Comparison of ENCODE assay signal across 8 cellular contexts in the genomic region with DNA sequence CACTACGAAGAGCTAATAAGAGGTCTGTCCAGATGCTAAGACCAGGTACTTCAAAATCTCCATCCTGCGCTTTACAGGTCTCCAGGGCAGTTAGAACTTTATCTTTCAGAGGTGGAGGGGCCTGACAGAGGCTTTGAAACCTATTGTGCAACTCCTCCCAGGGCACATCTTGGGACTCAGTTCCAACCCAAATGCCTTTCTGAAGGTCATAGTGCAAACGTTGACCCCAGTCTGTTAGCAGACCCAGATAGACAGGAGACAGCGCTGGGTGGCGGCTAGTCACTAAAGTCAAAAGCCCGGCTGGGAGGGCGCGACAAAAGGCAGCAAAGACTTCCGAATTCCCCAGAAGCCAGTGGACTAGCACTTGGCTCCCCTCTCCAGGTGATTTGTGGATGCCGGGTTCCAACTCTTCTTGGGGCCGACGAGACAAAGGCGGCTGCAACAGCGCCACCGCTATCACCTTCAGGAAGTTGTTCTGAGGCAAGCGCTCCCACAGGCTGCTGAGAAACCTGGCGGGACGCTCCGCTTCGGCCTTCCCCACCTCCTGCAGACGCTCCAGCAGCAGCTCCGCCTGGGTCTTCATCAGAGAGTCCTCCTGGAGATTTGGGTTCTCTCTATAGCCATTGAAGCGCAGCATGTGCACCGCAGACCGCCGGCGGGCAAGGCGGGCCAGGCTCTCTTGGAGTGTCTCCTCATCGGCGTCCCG. TPM values are rescaled to one million over a fixed set of nuclear protein-coding genes. Genes with fewer than 3 reads are reported as not detected.
DNase-seq lines count a peak whose midpoint lies in the region; ATAC-seq, FAIRE-seq and TF ChIP-seq lines count a peak whose summit lies in the region.

No MANE protein-coding gene starts in this region.

- H3K27ac ChIP-seq in H1 (ENCODE audit: low read depth, low read length): peak overlapping the region; percentile 96
- H3K27ac ChIP-seq in mesodermal cell (ENCODE audit: low read depth, low read length, severe bottlenecking): peak overlapping the region; percentile 82

- WGBS in H1 (ENCODE audit: extremely low coverage in 1 of 2, insufficient coverage in 1 of 2, insufficient read length in 1 of 2, insufficient replicate concordance in 2 of 2, low coverage in 1 of 2, low lambda C conversion rate in 2 of 2, missing lambda C conversion rate in 1 of 2), 2 experiments: 3% methylated on average over 31 of the region's 31 CpGs; no CpG with 5 or more reads in 1 of the 2 experiments
- 4 to 5% methylated on average over 31 of the region's 31 CpGs for WGBS in mesodermal cell (ENCODE audit: insufficient coverage in 2 of 2), 2 experiments

- H4K8ac ChIP-seq in H1 (ENCODE audit: extremely low read depth, insufficient read depth, low read length): peak overlapping the region; percentile 99

- H3K4me3 ChIP-seq in BJ (ENCODE audit: low read depth, low read length): peak overlapping the region; percentile 71
- H3K4me3 ChIP-seq in H1 (ENCODE audit: extremely low read depth in 1 of 4, insufficient read depth in 2 of 4, low read depth in 3 of 4, low read length in 4 of 4): peak overlapping the region; percentile 86 to 91 (median 86)
- H3K4me3 ChIP-seq in mesodermal cell (ENCODE audit: extremely low read depth, insufficient read depth, low read length, poor library complexity, severe bottlenecking): peak overlapping the region; percentile 68

- peaks cover 0 to 4% (median 2%) of the 10 kb centered on the region in 4 experiments; a peak in 1 of 7 replicates for H3K4me1 ChIP-seq in H1 (replicated peaks in 1 of 4; ENCODE audit: control insufficient read depth in 3 of 4, insufficient read depth in 4 of 4, low read length in 3 of 4)
- H3K4me1 ChIP-seq in mesodermal cell (ENCODE audit: control insufficient read depth, insufficient read depth, low read length, poor library complexity, severe bottlenecking): no peaks in the 10 kb centered on the region

- FAIRE-seq in H1 (lab: Jason Lieb, UNC): no peak

- peak overlapping the region; percentile 59 for H2AFZ ChIP-seq in H1 (ENCODE audit: low read length)

- H3K23me2 ChIP-seq in H1 (ENCODE audit: low read depth, low read length): no peaks in the 10 kb centered on the region; the same call in 1 of the 2 replicates

- H4K5ac ChIP-seq in H1 (ENCODE audit: insufficient read length, low read depth, low read length): peak overlapping the region; percentile 96

- TF ChIP-seq CTCF in BJ (IDR thresholded peaks at IDR 0.05; ENCODE audit: insufficient read depth, low read depth, low read length) (peak; percentile 62), H1 (IDR thresholded peaks at IDR 0.05; ENCODE audit: control extremely low read depth in 1 of 3, insufficient read depth in 1 of 3, low read depth in 1 of 3, low read length in 3 of 3) (peak; percentile 40 to 62 (median 60))

- peak; percentile 40 to 44 for TF ChIP-seq RAD21 in H1 (IDR thresholded peaks at IDR 0.05 in 1 of 2, conservative IDR thresholded peaks at IDR 0.05 in 1 of 2; ENCODE audit: low read depth in 2 of 2, low read length in 2 of 2)

- no peak overlapping the region for H3K14ac ChIP-seq in H1 (ENCODE audit: insufficient read length)

- no peak overlapping the region for H2BK15ac ChIP-seq in H1 (ENCODE audit: low read length)

- H3K79me1 ChIP-seq in H1 (ENCODE audit: low read depth, low read length): no peaks in the 10 kb centered on the region

- TF ChIP-seq POLR2A in H1 (IDR thresholded peaks at IDR 0.05; ENCODE audit: control extremely low read depth in 1 of 2, low read depth in 2 of 2, low read length in 2 of 2): 0 out of 3 replicates have a peak, but pooled peaks of 1 of the 2 experiments have one; percentile 40

- H2BK5ac ChIP-seq in H1 (ENCODE audit: low read depth, low read length): peak overlapping the region; percentile 92

- H3K4ac ChIP-seq in H1 (replicated peaks; ENCODE audit: insufficient read length, low read depth, low read length): no peak overlapping the region

- no peak overlapping the region for H2AK5ac ChIP-seq in H1 (ENCODE audit: low read depth, low read length)

- H3K27me3 ChIP-seq in BJ (ENCODE audit: control insufficient read depth, insufficient read depth, low read length) (no peaks in the 10 kb centered on the region), H1 (replicated peaks in 1 of 4; ENCODE audit: control insufficient read depth in 3 of 4, extremely low read depth in 1 of 4, insufficient read depth in 3 of 4, low read length in 3 of 4) (no peaks in the 10 kb centered on the region)

- H2BK120ac ChIP-seq in H1 (replicated peaks; ENCODE audit: low read depth, low read length): no peak overlapping the region

- H4K91ac ChIP-seq in H1 (replicated peaks; ENCODE audit: insufficient read length, low read length): no peak overlapping the region

- H3K9ac ChIP-seq in H1 (replicated peaks in 1 of 4; ENCODE audit: extremely low read depth in 1 of 4, low read depth in 3 of 4, low read length in 3 of 4): peak overlapping the region; percentile 80 to 97 (median 92)

- H3K56ac ChIP-seq in H1 (replicated peaks; ENCODE audit: insufficient read length, low read depth, low read length): peak overlapping the region; percentile 49

- ATAC-seq in GM19035 (IDR thresholded peaks at IDR 0.05; ENCODE audit: unreplicated experiment): peak; percentile 59
- peak; percentile 60 for ATAC-seq in HG03354 (IDR thresholded peaks at IDR 0.05; ENCODE audit: poor library complexity, severe bottlenecking, unreplicated experiment)

- peak overlapping the region; percentile 91 for H3K18ac ChIP-seq in H1 (ENCODE audit: extremely low read depth, low read length)

- H2BK20ac ChIP-seq in H1 (ENCODE audit: low read length): no peak overlapping the region

- DNase-seq in BJ (ENCODE audit: low read depth) (peak; percentile 4), NCI-H345 (lab: John Stamatoyannopoulos, UW) (peak; percentile 84), H1 (ENCODE audit: low read depth in 1 of 2, low spot score in 2 of 2) (peak; percentile 71 to 88)
- DNase-seq in activated CD4-positive, alpha-beta T cell treated with anti-CD3 and anti-CD28 coated beads, Interleukin-2, amount 50 U/mL, for 4 hours: peak; percentile 53 to 57
- DNase-seq in stimulated activated CD8-positive, alpha-beta memory T cell treated with anti-CD3 and anti-CD28 coated beads, Interleukin-2, amount 100 ng/mL, for 48 hours (ENCODE audit: low read depth in 2 of 2): peak; percentile 34 to 42

- H3K36me3 ChIP-seq in BJ (ENCODE audit: control insufficient read depth, insufficient read depth, low read length) (no peaks in the 10 kb centered on the region), H1 (ENCODE audit: control insufficient read depth in 2 of 4, insufficient read depth in 4 of 4, low read length in 3 of 4) (no peaks in the 10 kb centered on the region; a peak in 1 of 8 replicates), mesodermal cell (ENCODE audit: control insufficient read depth, insufficient read depth, low read length) (no peaks in the 10 kb centered on the region)

- no peak overlapping the region for H3K23ac ChIP-seq in H1 (ENCODE audit: insufficient read length)

- TF ChIP-seq EP300 in H1 (IDR thresholded peaks at IDR 0.05; ENCODE audit: borderline replicate concordance in 1 of 2, low read depth in 2 of 2, low read length in 2 of 2): no peak

- no peaks in the 10 kb centered on the region for H4K20me1 ChIP-seq in H1 (replicated peaks in 1 of 2; ENCODE audit: control insufficient read depth in 1 of 2, insufficient read depth in 2 of 2, low read length in 2 of 2)

- peak overlapping the region; percentile 78 to 82 for H3K4me2 ChIP-seq in H1 (ENCODE audit: insufficient read depth in 1 of 2, low read depth in 2 of 2, low read length in 2 of 2)

- POLR2A ChIA-PET in BJ (lab: Charles Lee) (no interaction called here), H1 (lab: Charles Lee; ENCODE audit: partially characterized antibody) (interaction anchor here (0.7 to 1.8 kb wide), 16 partner anchors 8 to 381 kb away, joined by 3 to 15 read pairs (median 4); no protein-coding TSS in a partner anchor)

- CTCF ChIA-PET in BJ (lab: Yijun Ruan, JAX) (no interaction called here), H1 (lab: Charles Lee; ENCODE audit: partially characterized antibody) (interaction anchor here (1.1 to 1.9 kb wide), 7 partner anchors 10 to 204 kb away, joined by 3 to 10 read pairs (median 4); no protein-coding TSS in a partner anchor)

- H3K9me3 ChIP-seq in H1 (ENCODE audit: insufficient read depth in 2 of 2, low read depth in 1 of 2, low read length in 1 of 2): no peaks in the 10 kb centered on the region
- no peaks in the 10 kb centered on the region for H3K9me3 ChIP-seq in mesodermal cell (ENCODE audit: control insufficient read depth, low read length)

- H2BK12ac ChIP-seq in H1 (ENCODE audit: low read depth, low read length): no peak overlapping the region

- H3K79me2 ChIP-seq in H1 (ENCODE audit: control insufficient read depth in 1 of 2, insufficient read depth in 2 of 2, low read length in 2 of 2): peaks cover 0 to 23% of the 10 kb centered on the region in 2 experiments; a peak in 3 of 4 replicates

TF ChIP-seq in H1, 55 proteins besides CTCF, POLR2A, EP300 and RAD21 (continues in another document):
- no peak for TF ChIP-seq POU5F1 (IDR thresholded peaks at IDR 0.05; ENCODE audit: low read depth, low read length)

RNA-seq across cellular contexts. Expression of a gene that starts 0.7 kb away (rescaled TPM):
- polyA plus RNA-seq in BJ (2011; rRNA removed) (4.0 and 4.1 TPM in 2 replicates), H1 (2011; rRNA removed) (10.0 and 11.6 TPM in 2 replicates)
- 2.2 and 3.2 TPM in 2 replicates for polyA minus RNA-seq in BJ (2011; rRNA and poly(A)+ RNA removed)
- total RNA-seq in H1 (2021; fragmentation: NEBNext Ultra II Directional; extraction: Animal tissue kit (Norgen Biotek cat#: 25700)): 27.2 and 29.4 TPM in 2 replicates
- 15.0 TPM for polyA plus RNA-seq in H1 (2011; cell fraction: cytosol; rRNA removed)
- polyA plus RNA-seq in H1 (2011; cell fraction: nucleus; rRNA removed): 10.7 TPM
- polyA plus RNA-seq in H1 (2012, experiment 1 of 2): 13.1 to 16.6 TPM (median 14.5 TPM) in 4 replicates
- polyA plus RNA-seq in H1 (2012, experiment 2 of 2): 16.2 TPM
- polyA plus RNA-seq in H1 (2013, experiment 1 of 2): 14.2 TPM
- 14.0 TPM for polyA plus RNA-seq in H1 (2013, experiment 2 of 2)
- polyA minus RNA-seq in H1 (2011; rRNA and poly(A)+ RNA removed): 9.4 and 9.5 TPM in 2 replicates
- polyA minus RNA-seq in H1 (2011; cell fraction: cytosol; rRNA and poly(A)+ RNA removed): 12.2 TPM
- 17.6 TPM for polyA minus RNA-seq in H1 (2011; cell fraction: nucleus; rRNA and poly(A)+ RNA removed)
- 9.0 TPM for polyA plus RNA-seq in mesodermal cell (2013, experiment 1 of 2)
- 8.0 TPM for polyA plus RNA-seq in mesodermal cell (2013, experiment 2 of 2)

RNA-seq across cellular contexts. Expression of a gene that starts 41.5 kb away (rescaled TPM):
- polyA plus RNA-seq in BJ (2011; rRNA removed): 0.44 and 0.52 TPM in 2 replicates
- 0.85 TPM in 1 of 2 replicates, not detected in the other for polyA minus RNA-seq in BJ (2011; rRNA and poly(A)+ RNA removed)
- total RNA-seq in H1 (2021; fragmentation: NEBNext Ultra II Directional; extraction: Animal tissue kit (Norgen Biotek cat#: 25700)): 1.5 and 1.7 TPM in 2 replicates
- polyA plus RNA-seq in H1 (2011; rRNA removed): 0.70 and 0.71 TPM in 2 replicates
- polyA plus RNA-seq in H1 (2011; cell fraction: cytosol; rRNA removed): 1.5 TPM
- 1.6 TPM for polyA plus RNA-seq in H1 (2011; cell fraction: nucleus; rRNA removed)
- polyA plus RNA-seq in H1 (2012, experiment 1 of 2): 1.1 to 2.2 TPM (median 1.6 TPM) in 4 replicates
- polyA plus RNA-seq in H1 (2012, experiment 2 of 2): 0.60 TPM
- 1.2 TPM for polyA plus RNA-seq in H1 (2013, experiment 1 of 2)
- 0.94 TPM for polyA plus RNA-seq in H1 (2013, experiment 2 of 2)
- 3.2 and 4.0 TPM in 2 replicates for polyA minus RNA-seq in H1 (2011; rRNA and poly(A)+ RNA removed)
- not detected for polyA minus RNA-seq in H1 (2011; cell fraction: cytosol; rRNA and poly(A)+ RNA removed)
- 9.8 TPM for polyA minus RNA-seq in H1 (2011; cell fraction: nucleus; rRNA and poly(A)+ RNA removed)
- polyA plus RNA-seq in mesodermal cell (2013, experiment 1 of 2): 1.0 TPM
- 1.3 TPM for polyA plus RNA-seq in mesodermal cell (2013, experiment 2 of 2)

Comparison
In these comparisons a context has a peak if more than half of its experiments do, and no peak if none do; other contexts are left out.
1. Peak in every context shown above with its lines: DNase-seq, ATAC-seq, H3K4me3 ChIP-seq and H3K27ac ChIP-seq.
2. DNase-seq: peak in every context shown above with its lines; median percentile 84 in NCI-H345; 80 in H1; 55 in activated CD4-positive, alpha-beta T cell treated with anti-CD3 and anti-CD28 coated beads, Interleukin-2, amount 50 U/mL, for 4 hours; 38 in stimulated activated CD8-positive, alpha-beta memory T cell treated with anti-CD3 and anti-CD28 coated beads, Interleukin-2, amount 100 ng/mL, for 48 hours; 4 in BJ.